ENCODE assay signal across 11 cellular contexts in genomic region chrX:13732246-13733067, GRCh38. TPM values are rescaled to one million over a fixed set of nuclear protein-coding genes. Genes with fewer than 3 reads are reported as not detected.
DNase-seq lines count a peak whose midpoint lies in the region; ATAC-seq and TF ChIP-seq lines count a peak whose summit lies in the region.
"Had no signal": no experiment of that assay in that cellular context is flagged by ENCODE, and none has a peak within 500 bp of the region (broad histone marks: within the 10 kb centered on the region; RNA-seq: fewer than 3 reads in every experiment).

No MANE protein-coding gene starts in this region.

- H3K4me1 ChIP-seq in BLaER1: peaks cover 25% of the 10 kb centered on the region
- H3K4me1 ChIP-seq in H9 (ENCODE audit: insufficient read depth, low read length): no peaks in the 10 kb centered on the region
- H3K4me1 ChIP-seq in muscle layer of colon (ENCODE audit: insufficient read depth, low read length): peaks cover 5% of the 10 kb centered on the region

- H2AK5ac ChIP-seq in H9 (ENCODE audit: insufficient read length, low read length): no peak overlapping the region

- H3K79me2 ChIP-seq in H9 (ENCODE audit: insufficient read depth, low read length): peaks cover 11% of the 10 kb centered on the region; the same call in 1 of the 2 replicates

- H3K9ac ChIP-seq in BLaER1 (peak overlapping the region; percentile 93), H9 (ENCODE audit: extremely low read depth, insufficient read length, low read length) (peak overlapping the region; percentile 95), muscle layer of colon (ENCODE audit: low read length) (no peak overlapping the region)

- H4K8ac ChIP-seq in H9 (replicated peaks; ENCODE audit: insufficient read length, low read depth, low read length): no peak overlapping the region

- no peak overlapping the region for H4K91ac ChIP-seq in H9 (ENCODE audit: insufficient read length, low read depth, low read length)

- peaks cover 34 to 71% of the 10 kb centered on the region in 2 experiments for H3K9me3 Mint-ChIP-seq in H9

- peak overlapping the region; percentile 96 for H3K27ac ChIP-seq in BLaER1
- no peak overlapping the region for H3K27ac ChIP-seq in H9 (ENCODE audit: insufficient read length, low read depth, low read length)
- peak overlapping the region; percentile 24 for H3K27ac ChIP-seq in muscle layer of colon (ENCODE audit: low read depth, low read length)

- DNase-seq in H9 (no peak), astrocyte of the cerebellum (ENCODE audit: low read depth) (peak; percentile 41), SKM-1 treated with dmso at 0.1 percent for 144 hours (lab: John Stamatoyannopoulos, UW; ENCODE audit: unreplicated experiment) (no peak), NCI-H2107 (lab: John Stamatoyannopoulos, UW) (no peak), foreskin melanocyte (no peak)
- DNase-seq: DMS53, NCI-H2171 treated with DMSO at 0.1 percent for 48 hours, SK-N-SH had no signal

- no peak overlapping the region for H3K23ac ChIP-seq in H9 (ENCODE audit: insufficient read length, low read depth, low read length)

- no CpG with 5 or more reads among the region's 7 CpGs for WGBS in H9 (ENCODE audit: extremely low coverage, insufficient read length, low lambda C conversion rate)

- no peak overlapping the region for H2BK20ac ChIP-seq in H9 (ENCODE audit: low read depth, low read length, poor library complexity, severe bottlenecking)

- peaks cover 16 to 53% (median 22%) of the 10 kb centered on the region in 3 experiments; a peak in 6 of 7 replicates for H3K36me3 Mint-ChIP-seq in H9 (ENCODE audit: insufficient read depth in 1 of 3, low read depth in 3 of 3)

- H3K4me1 Mint-ChIP-seq in H9: peaks cover 8 to 10% of the 10 kb centered on the region in 2 experiments; a peak in 3 of 4 replicates

- no peak overlapping the region for H3K27ac Mint-ChIP-seq in H9

- no peak overlapping the region for H3K18ac ChIP-seq in H9 (ENCODE audit: insufficient read length, low read depth, low read length)

- peaks cover 5% of the 10 kb centered on the region for H3K23me2 ChIP-seq in H9 (ENCODE audit: insufficient read length, low read depth, low read length, poor library complexity, severe bottlenecking)

- H3K27me3 Mint-ChIP-seq in H9 (ENCODE audit: low read depth): no peaks in the 10 kb centered on the region; the same call in 1 of the 2 replicates

- H2AFZ ChIP-seq in H9 (ENCODE audit: low read length): no peak overlapping the region

- 0 out of 2 replicates have a peak, but pooled peaks cover 7% of the 10 kb centered on the region for H3K36me3 ChIP-seq in BLaER1
- H3K36me3 ChIP-seq in muscle layer of colon (ENCODE audit: insufficient read depth, low read length): no peaks in the 10 kb centered on the region

- H2BK120ac ChIP-seq in H9 (ENCODE audit: low read depth, low read length, poor library complexity, severe bottlenecking): no peak overlapping the region

- peaks cover 9% of the 10 kb centered on the region; the same call in 1 of the 2 replicates for H3K27me3 ChIP-seq in BLaER1
- no peaks in the 10 kb centered on the region for H3K27me3 ChIP-seq in H9 (ENCODE audit: insufficient read depth, low read length)
- H3K27me3 ChIP-seq in muscle layer of colon (ENCODE audit: control insufficient read depth in 1 of 2, insufficient read depth in 2 of 2, low read length in 2 of 2): no peaks in the 10 kb centered on the region

- no peaks in the 10 kb centered on the region for H4K20me1 ChIP-seq in BLaER1
- H4K20me1 ChIP-seq in H9 (ENCODE audit: control insufficient read depth, insufficient read depth, insufficient read length): no peaks in the 10 kb centered on the region

- TF ChIP-seq CTCF in H9 (conservative IDR thresholded peaks at IDR 0.05): no peak
- no peak for TF ChIP-seq CTCF in astrocyte of the cerebellum (IDR thresholded peaks at IDR 0.05; ENCODE audit: low read depth, low read length, missing control alignments)

- ATAC-seq in HG03045 (IDR thresholded peaks at IDR 0.05; ENCODE audit: unreplicated experiment): no peak

- peak overlapping the region; percentile 91 for H3K4me2 ChIP-seq in BLaER1
- H3K4me2 ChIP-seq in H9 (ENCODE audit: insufficient read depth, insufficient read length, low read length): no peak overlapping the region

- H3T11ph ChIP-seq in H9 (ENCODE audit: low read length): no peak overlapping the region

- H3K9me3 ChIP-seq in BLaER1 (peaks cover 19% of the 10 kb centered on the region; the same call in 1 of the 2 replicates), H9 (ENCODE audit: control insufficient read depth, low read depth, low read length) (no peaks in the 10 kb centered on the region), muscle layer of colon (ENCODE audit: low read length) (no peaks in the 10 kb centered on the region)
- H3K9me3 ChIP-seq: SK-N-SH had no signal

- H3K4ac ChIP-seq in H9 (ENCODE audit: low read depth, low read length): no peak overlapping the region

- peak overlapping the region in 1 of 2 experiments; percentile 90; a peak in 2 of 5 replicates for H3K4me3 Mint-ChIP-seq in H9

- in situ Hi-C loops in astrocyte of the cerebellum (cut with HindIII; ENCODE audit: low sequenced_read_pairs): no loop called here

- H3K4me3 ChIP-seq in BLaER1 (peak overlapping the region; percentile 83), astrocyte of the cerebellum (ENCODE audit: low read depth, low read length) (no peak overlapping the region), muscle layer of colon (ENCODE audit: low read depth in 1 of 2, low read length in 2 of 2) (no peak overlapping the region)

- H4K5ac ChIP-seq in H9 (ENCODE audit: insufficient read length, low read depth, low read length): no peak overlapping the region

- no peak overlapping the region for H2BK12ac ChIP-seq in H9 (ENCODE audit: insufficient read length, low read depth, low read length)

- no peak overlapping the region for H2BK5ac ChIP-seq in H9 (ENCODE audit: insufficient read length, low read length)

- H3K56ac ChIP-seq in H9 (ENCODE audit: insufficient read length, low read depth, low read length): no peak overlapping the region

- H3K79me1 ChIP-seq in H9 (ENCODE audit: insufficient read depth, low read depth, low read length, poor library complexity, severe bottlenecking): peaks cover 3% of the 10 kb centered on the region

- no peak overlapping the region for H2BK15ac ChIP-seq in H9 (ENCODE audit: low read depth, low read length)

- H3K14ac ChIP-seq in H9 (ENCODE audit: insufficient read depth, low read length): no peak overlapping the region

RNA-seq across cellular contexts. Expression of gene TRAPPC2, which starts 2.0 kb away (rescaled TPM):
- 13.3 and 14.6 TPM in 2 replicates for total RNA-seq in H9 (2021)

RNA-seq across cellular contexts. Expression of gene OFD1, which starts 2.1 kb away (rescaled TPM):
- total RNA-seq in H9 (2021): 36.0 and 36.6 TPM in 2 replicates

RNA-seq across cellular contexts. Expression of gene RAB9A, which starts 43.5 kb away (rescaled TPM):
- 20.9 and 21.3 TPM in 2 replicates for total RNA-seq in H9 (2021)
